In genomic region chr20:46324960-46325703, GRCh38 we compare ENCODE assay signal across 9 cellular contexts. TPM values are rescaled to one million over a fixed set of nuclear protein-coding genes. Genes with fewer than 3 reads are reported as not detected.
DNase-seq lines count a peak whose midpoint lies in the region; ATAC-seq, FAIRE-seq and TF ChIP-seq lines count a peak whose summit lies in the region.
"Had no signal": no experiment of that assay in that cellular context is flagged by ENCODE, and none has a peak within 500 bp of the region (broad histone marks: within the 10 kb centered on the region; RNA-seq: fewer than 3 reads in every experiment).

No MANE protein-coding gene starts in this region.

- peak; percentile 17 for TF ChIP-seq CTCF in astrocyte (IDR thresholded peaks at IDR 0.05; ENCODE audit: insufficient read depth, low read depth, low read length)
- peak; percentile 58 for TF ChIP-seq CTCF in neural progenitor cell (IDR thresholded peaks at IDR 0.05)
- no peak for TF ChIP-seq CTCF in kidney (IDR thresholded peaks at IDR 0.05; ENCODE audit: borderline replicate concordance, extremely low read depth, insufficient read depth)
- peak in 1 of 3 experiments; percentile 23 for TF ChIP-seq CTCF in esophagus muscularis mucosa (IDR thresholded peaks at IDR 0.05)

- H2AFZ ChIP-seq in astrocyte (ENCODE audit: low read depth, low read length) (no peak overlapping the region), neural progenitor cell (replicated peaks) (no peak overlapping the region)

- peaks cover 3% of the 10 kb centered on the region for H3F3A ChIP-seq in neural progenitor cell (ENCODE audit: low read depth)

- H3K4me1 ChIP-seq in astrocyte (ENCODE audit: insufficient read depth, low read length) = no peaks in the 10 kb centered on the region
- peaks cover 19% of the 10 kb centered on the region for H3K4me1 ChIP-seq in neural progenitor cell
- H3K4me1 ChIP-seq in kidney (ENCODE audit: control insufficient read depth in 1 of 2, insufficient read depth in 1 of 2, low read depth in 1 of 2, low read length in 2 of 2) = peaks cover 0 to under 1% of the 10 kb centered on the region in 2 donors
- H3K4me1 ChIP-seq in esophagus muscularis mucosa = no peaks in the 10 kb centered on the region

- no peaks in the 10 kb centered on the region for H3K79me2 ChIP-seq in astrocyte (ENCODE audit: insufficient read depth, low read length)
- no peaks in the 10 kb centered on the region for H3K79me2 ChIP-seq in neural progenitor cell (ENCODE audit: low read depth)

- H3K9me3 Mint-ChIP-seq in astrocyte (ENCODE audit: unreplicated experiment) = no peaks in the 10 kb centered on the region
- no peaks in the 10 kb centered on the region for H3K9me3 Mint-ChIP-seq in neural progenitor cell
- H3K9me3 Mint-ChIP-seq: nephron had no signal

- ATAC-seq in GM18909 (IDR thresholded peaks at IDR 0.05; ENCODE audit: poor library complexity, unreplicated experiment) = no peak

- H3K36me3 Mint-ChIP-seq in astrocyte (ENCODE audit: low read depth, unreplicated experiment) = no peaks in the 10 kb centered on the region
- H3K36me3 Mint-ChIP-seq in neural progenitor cell = no peaks in the 10 kb centered on the region

- H3K4me3 ChIP-seq in astrocyte (ENCODE audit: insufficient read depth, low read depth, low read length) (no peak overlapping the region), neural progenitor cell (no peak overlapping the region), kidney (ENCODE audit: low read length in 2 of 2) (no peak overlapping the region), esophagus muscularis mucosa (no peak overlapping the region)

- no peak overlapping the region for H3K4me3 Mint-ChIP-seq in astrocyte (ENCODE audit: unreplicated experiment)
- H3K4me3 Mint-ChIP-seq in neural progenitor cell = no peak overlapping the region
- H3K4me3 Mint-ChIP-seq: nephron had no signal

- H3K27ac Mint-ChIP-seq in astrocyte (ENCODE audit: unreplicated experiment) (no peak overlapping the region), neural progenitor cell (peak overlapping the region; percentile 16)
- H3K27ac Mint-ChIP-seq: nephron had no signal

- no peak for TF ChIP-seq EP300 in esophagus muscularis mucosa (IDR thresholded peaks at IDR 0.05)

- H3K27ac ChIP-seq in astrocyte (ENCODE audit: low read depth, low read length) (no peak overlapping the region), neural progenitor cell (no peak overlapping the region), kidney (ENCODE audit: low read depth in 2 of 2, low read length in 2 of 2) (no peak overlapping the region), esophagus muscularis mucosa (replicated peaks in 1 of 4) (no peak overlapping the region)

- no peaks in the 10 kb centered on the region for H3K9me3 ChIP-seq in astrocyte (ENCODE audit: insufficient read depth, low read depth, low read length)
- H3K9me3 ChIP-seq in neural progenitor cell (ENCODE audit: low read depth) = no peaks in the 10 kb centered on the region
- no peaks in the 10 kb centered on the region for H3K9me3 ChIP-seq in kidney (ENCODE audit: control insufficient read depth in 1 of 2, low read length in 2 of 2)
- no peaks in the 10 kb centered on the region for H3K9me3 ChIP-seq in esophagus muscularis mucosa

- H3K4me1 Mint-ChIP-seq in astrocyte (ENCODE audit: low read depth, unreplicated experiment) (no peaks in the 10 kb centered on the region), neural progenitor cell (peaks cover 43% of the 10 kb centered on the region)

- intact Hi-C loops in kidney (cut with DNase I) (no loop called here), esophagus muscularis mucosa (cut with DNase I) (no loop called here)

- H3K36me3 ChIP-seq in astrocyte (ENCODE audit: insufficient read depth, low read length) (no peaks in the 10 kb centered on the region), neural progenitor cell (no peaks in the 10 kb centered on the region), kidney (ENCODE audit: control insufficient read depth in 1 of 2, insufficient read depth in 2 of 2, low read length in 2 of 2) (no peaks in the 10 kb centered on the region), esophagus muscularis mucosa (no peaks in the 10 kb centered on the region)

- no peaks in the 10 kb centered on the region for H4K20me1 ChIP-seq in astrocyte (ENCODE audit: insufficient read depth, low read length)
- H4K20me1 ChIP-seq in neural progenitor cell (ENCODE audit: low read depth) = no peaks in the 10 kb centered on the region

- H3K9ac ChIP-seq in astrocyte (ENCODE audit: low read length) (no peak overlapping the region), neural progenitor cell (no peak overlapping the region), kidney (ENCODE audit: low read length in 2 of 2) (no peak overlapping the region)

- no peak for TF ChIP-seq POLR2A in esophagus muscularis mucosa (IDR thresholded peaks at IDR 0.05; ENCODE audit: low read depth)

- peaks cover 60% of the 10 kb centered on the region for H3K27me3 Mint-ChIP-seq in astrocyte (ENCODE audit: low read depth, unreplicated experiment)
- peaks cover 22% of the 10 kb centered on the region for H3K27me3 Mint-ChIP-seq in neural progenitor cell (ENCODE audit: insufficient read depth, low read depth)

- FAIRE-seq in astrocyte (lab: Jason Lieb, UNC) (no peak), kidney (lab: Jason Lieb, UNC) (no peak)

- DNase-seq in NCI-H2196 (lab: John Stamatoyannopoulos, UW; ENCODE audit: unreplicated experiment) (peak; percentile 23), NCI-H2196 treated with DMSO at 0.1 percent for 48 hours (lab: John Stamatoyannopoulos, UW; ENCODE audit: unreplicated experiment) (no peak), LHCN-M2 (ENCODE audit: low read depth) (peak; percentile 29), astrocyte (ENCODE audit: low read depth) (no peak), neural progenitor cell (ENCODE audit: low spot score) (peak; percentile 60), kidney (no peak), esophagus muscularis mucosa (ENCODE audit: extremely low spot score) (no peak)

- peaks cover 29% of the 10 kb centered on the region for H3K27me3 ChIP-seq in astrocyte (ENCODE audit: insufficient read depth, low read length)
- H3K27me3 ChIP-seq in neural progenitor cell = peaks cover 4% of the 10 kb centered on the region
- H3K27me3 ChIP-seq in esophagus muscularis mucosa = peaks cover 0 to 98% (median 14%) of the 10 kb centered on the region in 4 donors

- no peak overlapping the region for H3K4me2 ChIP-seq in astrocyte (ENCODE audit: low read length)
- H3K4me2 ChIP-seq in neural progenitor cell = no peak overlapping the region

- WGBS in esophagus muscularis mucosa = 59% methylated on average over 6 of the region's 6 CpGs

RNA-seq across cellular contexts. Expression of gene CDH22, which starts 16.8 kb away (rescaled TPM):
- total RNA-seq in LHCN-M2 (2014; rRNA removed) (0.11 TPM in 1 of 2 replicates, not detected in the other), astrocyte (0.17 TPM in 1 of 2 replicates, not detected in the other), neural progenitor cell (ENCODE audit: low replicate concordance) (0.13 and 0.28 TPM in 2 replicates), kidney (1.6 TPM), esophagus muscularis mucosa (under 1 TPM in 3 of 4 donors, not detected in 1; 0.17 to 0.69 (median 0.42) TPM)
- polyA plus RNA-seq in LHCN-M2 (2012) = not detected
- polyA plus RNA-seq in kidney (ENCODE audit: insufficient read depth, low read depth, low replicate concordance) = 0.19 TPM

Comparison
In these comparisons a context has a peak if more than half of its experiments do, and no peak if none do; other contexts are left out.
1. DNase-seq: peak in NCI-H2196 (single experiment), LHCN-M2 (single experiment) and neural progenitor cell (single experiment); none in NCI-H2196 treated with DMSO at 0.1 percent for 48 hours (single experiment), astrocyte (single experiment), kidney (single experiment) and esophagus muscularis mucosa (single experiment).